Comparison of ENCODE assay signal across 11 cellular contexts in genomic region chr9:69379250-69379982, GRCh38. TPM values are rescaled to one million over a fixed set of nuclear protein-coding genes. Genes with fewer than 3 reads are reported as not detected.
DNase-seq lines count a peak whose midpoint lies in the region; ATAC-seq and TF ChIP-seq lines count a peak whose summit lies in the region.
"Had no signal": no experiment of that assay in that cellular context is flagged by ENCODE, and none has a peak within 500 bp of the region (broad histone marks: within the 10 kb centered on the region; RNA-seq: fewer than 3 reads in every experiment).

No MANE protein-coding gene starts in this region.

- H3K79me1 ChIP-seq in IMR-90 (ENCODE audit: low read depth in 1 of 2, low read length in 2 of 2), result no peaks in the 10 kb centered on the region

- no peak overlapping the region for H2BK20ac ChIP-seq in IMR-90 (ENCODE audit: low read depth, low read length)

- no peak for TF ChIP-seq RAD21 in IMR-90 (IDR thresholded peaks at IDR 0.05; ENCODE audit: low read length)

- H3K79me2 ChIP-seq in mammary epithelial cell (ENCODE audit: insufficient read depth, low read length), result no peaks in the 10 kb centered on the region

- H3K4me1 ChIP-seq in IMR-90 (ENCODE audit: control insufficient read depth, insufficient read depth, low read length) (peaks cover 3% of the 10 kb centered on the region), mammary epithelial cell (ENCODE audit: insufficient read depth, low read length) (peaks cover 45% of the 10 kb centered on the region)

- TF ChIP-seq CTCF in IMR-90 (conservative IDR thresholded peaks at IDR 0.05; ENCODE audit: low read depth, low read length), result no peak
- no peak for TF ChIP-seq CTCF in mammary epithelial cell (conservative IDR thresholded peaks at IDR 0.05 in 1 of 2, IDR thresholded peaks at IDR 0.05 in 1 of 2; ENCODE audit: extremely low read depth in 1 of 2, insufficient read depth in 1 of 2, low read depth in 1 of 2, low read length in 2 of 2)

- in situ Hi-C loops in IMR-90 (cut with MboI; ENCODE audit: low sequenced_read_pairs) (no loop called here), mammary epithelial cell (cut with MboI; ENCODE audit: low sequenced_read_pairs in 2 of 2) (no loop called here)

- BruUV-seq in IMR-90 (replicated peaks; lab: Mats Ljungman, UMichigan) (no TSS peak), mammary epithelial cell (replicated peaks; lab: Mats Ljungman, UMichigan) (no TSS peak)

- CTCF ChIA-PET in IMR-90 (lab: Yijun Ruan, JAX), result no interaction called here
- CTCF ChIA-PET in mammary epithelial cell (lab: Charles Lee; ENCODE audit: low non-redundant PET), result interaction anchor here (0.8 kb wide), 1 partner anchor 499 kb away, joined by 5 read pairs; no protein-coding TSS in a partner anchor

- no peak overlapping the region for H2BK15ac ChIP-seq in IMR-90 (ENCODE audit: low read depth, low read length)

- H3K4me2 ChIP-seq in IMR-90 (ENCODE audit: low read depth, low read length) (no peak overlapping the region), mammary epithelial cell (ENCODE audit: insufficient read depth, low read depth, low read length) (peak overlapping the region; percentile 70)

- H3K4me3 ChIP-seq in IMR-90 (ENCODE audit: insufficient read depth, low read depth, low read length) (no peak overlapping the region), mammary epithelial cell (replicated peaks in 1 of 3; ENCODE audit: insufficient read depth in 1 of 3, low read depth in 2 of 3, low read length in 3 of 3) (peak overlapping the region in 2 of 3 experiments; percentile 7 to 15)

- intact Hi-C loops in IMR-90 (cut with micrococcal nuclease) (loop anchor here (10.0 kb wide), 1 partner anchor 325 kb away; no protein-coding TSS in a partner anchor), mammary epithelial cell (cut with micrococcal nuclease) (no loop called here)

- H3K27me3 ChIP-seq in IMR-90 (ENCODE audit: control insufficient read depth, insufficient read depth, low read length) (peaks cover 15% of the 10 kb centered on the region), mammary epithelial cell (ENCODE audit: insufficient read depth, low read length) (no peaks in the 10 kb centered on the region)

- H2BK5ac ChIP-seq in IMR-90 (ENCODE audit: low read depth, low read length, poor library complexity, severe bottlenecking), result no peak overlapping the region

- H3K9ac ChIP-seq in IMR-90 (ENCODE audit: low read depth, low read length), result no peak overlapping the region
- no peak overlapping the region for H3K9ac ChIP-seq in mammary epithelial cell (ENCODE audit: insufficient read depth, low read length)

- H3K27ac ChIP-seq in IMR-90 (ENCODE audit: insufficient read depth, low read length) (no peak overlapping the region), mammary epithelial cell (ENCODE audit: insufficient read depth, low read depth, low read length) (no peak overlapping the region)

- H3K4ac ChIP-seq in IMR-90 (ENCODE audit: low read depth, low read length), result no peak overlapping the region

- H4K5ac ChIP-seq in IMR-90 (ENCODE audit: low read depth, low read length), result no peak overlapping the region

- H2AFZ ChIP-seq in IMR-90 (replicated peaks; ENCODE audit: low read length, poor library complexity), result no peak overlapping the region
- H2AFZ ChIP-seq in mammary epithelial cell (ENCODE audit: low read depth, low read length), result peak overlapping the region; percentile 77

- no peak overlapping the region for H3K23ac ChIP-seq in IMR-90 (ENCODE audit: low read depth, low read length)

- H3K9me3 ChIP-seq in IMR-90 (ENCODE audit: control insufficient read depth, insufficient read depth, low read length) (no peaks in the 10 kb centered on the region), mammary epithelial cell (replicated peaks; ENCODE audit: insufficient read depth, low read length) (no peaks in the 10 kb centered on the region)

- DNase-seq in IMR-90, result peak; percentile 51
- peak; percentile 63 for DNase-seq in mammary epithelial cell
- peak; percentile 84 for DNase-seq in islet precursor cell
- peak; percentile 17 for DNase-seq in smooth muscle cell of the brain vasculature (ENCODE audit: low read depth, low spot score)
- no peak for DNase-seq in stimulated activated CD4-positive, alpha-beta T cell treated with anti-CD3 and anti-CD28 coated beads, Interleukin-4, amount 100 ng/mL, for 1 hour
- DNase-seq: activated naive CD4-positive, alpha-beta T cell treated with Interleukin-2 at 50 U/mL for 16 hours; GDM1; nucleus accumbens had no signal

- H3K9me1 ChIP-seq in IMR-90 (ENCODE audit: insufficient read depth, low read length), result 0 out of 2 replicates have a peak, but pooled peaks cover 4% of the 10 kb centered on the region

- no peak overlapping the region for H4K8ac ChIP-seq in IMR-90 (ENCODE audit: low read depth in 2 of 2, low read length in 2 of 2)

- no peak overlapping the region for H2AK5ac ChIP-seq in IMR-90 (ENCODE audit: low read depth, low read length)

- 60% methylated on average over 1 of the region's 9 CpGs; no CpG with 5 or more reads in 1 of the 2 experiments for WGBS in IMR-90 (ENCODE audit: extremely low coverage in 2 of 2, insufficient read length in 1 of 2), 2 experiments
- 0% methylated on average over 6 of the region's 9 CpGs for WGBS in mammary epithelial cell (ENCODE audit: low coverage, missing lambda C conversion rate)

- peak; percentile 55 for ATAC-seq in IMR-90 (ENCODE audit: low read depth)
- ATAC-seq in HG03159 (IDR thresholded peaks at IDR 0.05; ENCODE audit: unreplicated experiment), result no peak
- no peak for ATAC-seq in GM18517 (IDR thresholded peaks at IDR 0.05; ENCODE audit: unreplicated experiment)
- no peak for ATAC-seq in GM19395 (IDR thresholded peaks at IDR 0.05; ENCODE audit: unreplicated experiment)

- dilution Hi-C loops in IMR-90 (cut with HindIII; ENCODE audit: low sequenced_read_pairs, unreplicated experiment), result no loop called here
- dilution Hi-C loops in mammary epithelial cell (cut with HindIII; ENCODE audit: low sequenced_read_pairs), result loop anchor here (25.0 kb wide), 1 partner anchor 108 kb away; no protein-coding TSS in a partner anchor

- H2AK9ac ChIP-seq in IMR-90 (replicated peaks; ENCODE audit: low read depth, low read length, poor library complexity), result no peak overlapping the region

- H3K36me3 ChIP-seq in IMR-90 (ENCODE audit: control insufficient read depth, insufficient read depth, low read length), result no peaks in the 10 kb centered on the region
- no peaks in the 10 kb centered on the region for H3K36me3 ChIP-seq in mammary epithelial cell (ENCODE audit: insufficient read depth, low read length)

- no peak for TF ChIP-seq POLR2A in IMR-90 (IDR thresholded peaks at IDR 0.05; ENCODE audit: low read depth, low read length)

- no peak overlapping the region for H3K14ac ChIP-seq in IMR-90 (replicated peaks; ENCODE audit: low read depth, low read length)

- H3K18ac ChIP-seq in IMR-90 (ENCODE audit: low read depth, low read length), result no peak overlapping the region

- H4K20me1 ChIP-seq in IMR-90 (ENCODE audit: insufficient read depth, low read length), result no peaks in the 10 kb centered on the region
- no peaks in the 10 kb centered on the region for H4K20me1 ChIP-seq in mammary epithelial cell (ENCODE audit: insufficient read depth, low read length)

- no peak overlapping the region for H4K91ac ChIP-seq in IMR-90 (ENCODE audit: insufficient read depth, low read depth, low read length)

- POLR2A ChIA-PET in IMR-90 (lab: Charles Lee; ENCODE audit: unreplicated experiment), result no interaction called here

- no peak overlapping the region for H2BK120ac ChIP-seq in IMR-90 (ENCODE audit: low read depth, low read length)

- no peak overlapping the region for H3K56ac ChIP-seq in IMR-90 (ENCODE audit: extremely low read depth, insufficient read depth, low read length)

TF ChIP-seq in IMR-90, 13 proteins besides CTCF, POLR2A, EP300 and RAD21:
- no peak for TF ChIP-seq FOS (IDR thresholded peaks at IDR 0.05; ENCODE audit: low read depth, low read length)
- TF ChIP-seq MAFK (IDR thresholded peaks at IDR 0.05; ENCODE audit: low read depth, low read length), result no peak
- TF ChIP-seq RFX5 (IDR thresholded peaks at IDR 0.05; ENCODE audit: low read depth, low read length), result no peak
- TF ChIP-seq CEBPB (IDR thresholded peaks at IDR 0.05; ENCODE audit: low read depth, low read length), result no peak
- TF ChIP-seq MXI1 (IDR thresholded peaks at IDR 0.05; ENCODE audit: borderline replicate concordance, low read depth, low read length), result no peak
- no peak for TF ChIP-seq MAZ (IDR thresholded peaks at IDR 0.05; ENCODE audit: borderline replicate concordance, low read depth, low read length)
- TF ChIP-seq USF2 (IDR thresholded peaks at IDR 0.05; ENCODE audit: low read depth, low read length), result no peak
- no peak for TF ChIP-seq BHLHE40 (IDR thresholded peaks at IDR 0.05; ENCODE audit: low read depth, low read length)
- no peak for TF ChIP-seq CHD1 (IDR thresholded peaks at IDR 0.05; ENCODE audit: low read depth, low read length)
- TF ChIP-seq NFE2L2 (IDR thresholded peaks at IDR 0.05; ENCODE audit: low read depth, low read length), result no peak
- TF ChIP-seq RCOR1 (IDR thresholded peaks at IDR 0.05; ENCODE audit: insufficient replicate concordance, low read length), result no peak

RNA-seq across cellular contexts. Expression of gene ENTREP1, which starts 54.4 kb away (rescaled TPM):
- not detected in 2 replicates for total RNA-seq in IMR-90 (2012; rRNA removed)
- 0.04 TPM in 1 of 2 replicates, not detected in the other for polyA plus RNA-seq in IMR-90 (2012; rRNA removed)
- polyA plus RNA-seq in IMR-90 (2012; cell fraction: cytosol; rRNA removed), result 0.02 TPM in 1 of 2 replicates, not detected in the other
- 0.09 and 0.10 TPM in 2 replicates for polyA plus RNA-seq in IMR-90 (2012; cell fraction: nucleus; rRNA removed; ENCODE audit: low replicate concordance)
- total RNA-seq in mammary epithelial cell, result 10 to 100 TPM in 1 of 2 donors, 1 to 10 TPM in 1; 6.2 to 12.5 TPM
- 1.3 TPM for polyA plus RNA-seq in mammary epithelial cell
- 10.1 TPM for polyA minus RNA-seq in mammary epithelial cell
